Comparison of ENCODE assay signal across 1 cellular context in the genomic region with DNA sequence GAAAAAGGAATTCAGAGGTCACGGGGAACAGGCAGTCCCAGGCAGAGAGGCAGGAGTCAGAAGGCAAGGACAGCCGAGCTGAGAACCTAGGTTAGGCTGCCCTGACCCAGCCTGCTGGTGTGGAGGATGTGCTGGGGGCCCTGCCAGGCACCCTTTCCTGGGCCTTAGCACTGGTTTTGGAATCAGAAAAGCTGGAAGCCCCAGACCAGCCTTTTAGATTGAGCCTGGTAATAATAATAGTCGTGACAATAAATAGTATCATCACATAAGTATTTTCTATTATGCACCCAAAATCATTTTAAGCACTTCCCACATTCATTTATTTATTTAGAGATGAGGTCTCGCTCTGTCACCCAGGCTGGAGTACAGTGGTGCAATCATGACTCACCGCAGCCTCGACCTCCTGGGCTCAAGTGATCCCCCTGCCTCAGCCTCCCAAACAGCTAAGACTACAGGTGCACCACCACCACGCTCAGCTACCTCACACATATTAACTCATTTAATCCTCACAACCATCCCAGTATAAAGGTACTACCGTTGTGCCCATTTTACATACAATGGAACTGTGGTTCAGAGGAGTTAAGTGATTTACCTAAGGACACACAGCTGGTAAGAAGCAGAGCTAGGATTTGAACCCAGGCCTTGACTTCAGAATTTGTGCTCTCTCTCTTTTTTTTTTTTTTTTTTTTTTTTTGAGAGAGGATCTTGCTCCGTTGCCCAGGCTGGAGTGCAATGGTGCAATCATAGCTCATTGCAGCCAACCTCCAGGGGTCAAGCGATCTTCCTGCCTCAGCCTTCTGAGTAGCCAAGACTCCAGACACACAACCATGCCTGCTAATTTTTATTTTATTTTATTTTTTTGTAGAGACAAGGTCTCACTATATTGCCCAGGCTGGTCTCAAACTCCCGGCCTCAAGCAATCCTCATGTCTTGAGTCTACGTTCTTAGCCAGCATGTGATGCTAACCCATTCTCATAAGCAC.
TF ChIP-seq lines count a peak whose summit lies in the region.

No MANE protein-coding gene starts in this region.

TF ChIP-seq in HepG2, 621 proteins besides CTCF, POLR2A, EP300 and RAD21 (continued from another document):
- TF ChIP-seq, protein P1, sequence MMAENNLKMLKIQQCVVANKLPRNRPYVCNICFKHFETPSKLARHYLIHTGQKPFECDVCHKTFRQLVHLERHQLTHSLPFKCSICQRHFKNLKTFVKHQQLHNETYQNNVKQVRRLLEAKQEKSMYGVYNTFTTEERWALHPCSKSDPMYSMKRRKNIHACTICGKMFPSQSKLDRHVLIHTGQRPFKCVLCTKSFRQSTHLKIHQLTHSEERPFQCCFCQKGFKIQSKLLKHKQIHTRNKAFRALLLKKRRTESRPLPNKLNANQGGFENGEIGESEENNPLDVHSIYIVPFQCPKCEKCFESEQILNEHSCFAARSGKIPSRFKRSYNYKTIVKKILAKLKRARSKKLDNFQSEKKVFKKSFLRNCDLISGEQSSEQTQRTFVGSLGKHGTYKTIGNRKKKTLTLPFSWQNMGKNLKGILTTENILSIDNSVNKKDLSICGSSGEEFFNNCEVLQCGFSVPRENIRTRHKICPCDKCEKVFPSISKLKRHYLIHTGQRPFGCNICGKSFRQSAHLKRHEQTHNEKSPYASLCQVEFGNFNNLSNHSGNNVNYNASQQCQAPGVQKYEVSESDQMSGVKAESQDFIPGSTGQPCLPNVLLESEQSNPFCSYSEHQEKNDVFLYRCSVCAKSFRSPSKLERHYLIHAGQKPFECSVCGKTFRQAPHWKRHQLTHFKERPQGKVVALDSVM (CRISPR knock-in tag; IDR thresholded peaks at IDR 0.05): peak; percentile 54; the same call in 1 of the 2 replicates
- TF ChIP-seq ZNF550 (CRISPR knock-in tag; IDR thresholded peaks at IDR 0.05; ENCODE audit: borderline replicate concordance) (no peak), HHEX (CRISPR knock-in tag; IDR thresholded peaks at IDR 0.05) (no peak), RCOR2 (CRISPR knock-in tag; IDR thresholded peaks at IDR 0.05) (peak; percentile 11; the same call in 1 of the 2 replicates), ADNP (CRISPR knock-in tag; IDR thresholded peaks at IDR 0.05) (0 out of 2 replicates have a peak, but pooled peaks have one; percentile 9), ZNF841 (CRISPR knock-in tag; IDR thresholded peaks at IDR 0.05; ENCODE audit: borderline replicate concordance) (no peak), SOX13 (IDR thresholded peaks at IDR 0.05) (no peak), SOX13 (CRISPR knock-in tag; conservative IDR thresholded peaks at IDR 0.05 in 1 of 2, IDR thresholded peaks at IDR 0.05 in 1 of 2) (no peak), ZMYM3 (CRISPR knock-in tag; IDR thresholded peaks at IDR 0.05) (peak; percentile 76), ATF7-NPFF (CRISPR knock-in tag; IDR thresholded peaks at IDR 0.05; ENCODE audit: low read depth) (no peak), POGZ (CRISPR knock-in tag; IDR thresholded peaks at IDR 0.05) (0 out of 2 replicates have a peak, but pooled peaks have one; percentile 27), ZNF598 (CRISPR knock-in tag; IDR thresholded peaks at IDR 0.05; ENCODE audit: borderline replicate concordance) (peak; percentile 1; the same call in 1 of the 2 replicates), SIN3B (IDR thresholded peaks at IDR 0.05; ENCODE audit: low read length) (no peak), HCFC1 (IDR thresholded peaks at IDR 0.05; ENCODE audit: low read depth, low read length) (no peak), ZNF629 (CRISPR knock-in tag; conservative IDR thresholded peaks at IDR 0.05) (peak; percentile 61; the same call in 1 of the 2 replicates), ZNF703 (CRISPR knock-in tag; IDR thresholded peaks at IDR 0.05; ENCODE audit: borderline replicate concordance) (0 out of 2 replicates have a peak, but pooled peaks have one; percentile 27), ELF1 (CRISPR knock-in tag; IDR thresholded peaks at IDR 0.05) (no peak), SP140L (CRISPR knock-in tag; IDR thresholded peaks at IDR 0.05; ENCODE audit: borderline replicate concordance) (no peak), ZNF713 (CRISPR knock-in tag; IDR thresholded peaks at IDR 0.05) (no peak), SNRNP70 (IDR thresholded peaks at IDR 0.05; ENCODE audit: low read depth, low read length) (no peak), FOSL2 (CRISPR knock-in tag; IDR thresholded peaks at IDR 0.05) (peak; percentile 90), ZNF768 (CRISPR knock-in tag; IDR thresholded peaks at IDR 0.05) (peak; percentile 90), NCOA2 (CRISPR knock-in tag; IDR thresholded peaks at IDR 0.05) (no peak), SNAPC2 (CRISPR knock-in tag; IDR thresholded peaks at IDR 0.05) (no peak), KDM1A (CRISPR knock-in tag; IDR thresholded peaks at IDR 0.05) (0 out of 2 replicates have a peak, but pooled peaks have one; percentile 12), ZC3H4 (CRISPR knock-in tag; IDR thresholded peaks at IDR 0.05; ENCODE audit: borderline replicate concordance) (0 out of 2 replicates have a peak, but pooled peaks have one; percentile 8), ZNF460 (CRISPR knock-in tag; IDR thresholded peaks at IDR 0.05; ENCODE audit: borderline replicate concordance) (peak; percentile 20; the same call in 1 of the 2 replicates), NFE2 (CRISPR knock-in tag; IDR thresholded peaks at IDR 0.05) (no peak), JUND (CRISPR knock-in tag; IDR thresholded peaks at IDR 0.05) (no peak), ZNF253 (CRISPR knock-in tag; IDR thresholded peaks at IDR 0.05; ENCODE audit: borderline replicate concordance) (0 out of 2 replicates have a peak, but pooled peaks have one; percentile 4), DNMT1 (CRISPR knock-in tag; IDR thresholded peaks at IDR 0.05) (0 out of 2 replicates have a peak, but pooled peaks have one; percentile 13), RARG (CRISPR knock-in tag; IDR thresholded peaks at IDR 0.05; ENCODE audit: low read depth) (no peak), CBFB (CRISPR knock-in tag; IDR thresholded peaks at IDR 0.05) (0 out of 2 replicates have a peak, but pooled peaks have one; percentile 41), SAP130 (CRISPR knock-in tag; IDR thresholded peaks at IDR 0.05; ENCODE audit: low read depth) (0 out of 2 replicates have a peak, but pooled peaks have one; percentile 11), CEBPB (IDR thresholded peaks at IDR 0.05; ENCODE audit: borderline replicate concordance, low read depth, low read length) (peak; percentile 53; the same call in 1 of the 2 replicates), FLYWCH1 (CRISPR knock-in tag; IDR thresholded peaks at IDR 0.05) (no peak), ZNF121 (CRISPR knock-in tag; IDR thresholded peaks at IDR 0.05) (peak; percentile 74), ETV6 (CRISPR knock-in tag; conservative IDR thresholded peaks at IDR 0.05) (0 out of 2 replicates have a peak, but pooled peaks have one; percentile 57), KDM2A (CRISPR knock-in tag; IDR thresholded peaks at IDR 0.05; ENCODE audit: borderline replicate concordance, low read depth) (no peak)
- TF ChIP-seq, protein P2, sequence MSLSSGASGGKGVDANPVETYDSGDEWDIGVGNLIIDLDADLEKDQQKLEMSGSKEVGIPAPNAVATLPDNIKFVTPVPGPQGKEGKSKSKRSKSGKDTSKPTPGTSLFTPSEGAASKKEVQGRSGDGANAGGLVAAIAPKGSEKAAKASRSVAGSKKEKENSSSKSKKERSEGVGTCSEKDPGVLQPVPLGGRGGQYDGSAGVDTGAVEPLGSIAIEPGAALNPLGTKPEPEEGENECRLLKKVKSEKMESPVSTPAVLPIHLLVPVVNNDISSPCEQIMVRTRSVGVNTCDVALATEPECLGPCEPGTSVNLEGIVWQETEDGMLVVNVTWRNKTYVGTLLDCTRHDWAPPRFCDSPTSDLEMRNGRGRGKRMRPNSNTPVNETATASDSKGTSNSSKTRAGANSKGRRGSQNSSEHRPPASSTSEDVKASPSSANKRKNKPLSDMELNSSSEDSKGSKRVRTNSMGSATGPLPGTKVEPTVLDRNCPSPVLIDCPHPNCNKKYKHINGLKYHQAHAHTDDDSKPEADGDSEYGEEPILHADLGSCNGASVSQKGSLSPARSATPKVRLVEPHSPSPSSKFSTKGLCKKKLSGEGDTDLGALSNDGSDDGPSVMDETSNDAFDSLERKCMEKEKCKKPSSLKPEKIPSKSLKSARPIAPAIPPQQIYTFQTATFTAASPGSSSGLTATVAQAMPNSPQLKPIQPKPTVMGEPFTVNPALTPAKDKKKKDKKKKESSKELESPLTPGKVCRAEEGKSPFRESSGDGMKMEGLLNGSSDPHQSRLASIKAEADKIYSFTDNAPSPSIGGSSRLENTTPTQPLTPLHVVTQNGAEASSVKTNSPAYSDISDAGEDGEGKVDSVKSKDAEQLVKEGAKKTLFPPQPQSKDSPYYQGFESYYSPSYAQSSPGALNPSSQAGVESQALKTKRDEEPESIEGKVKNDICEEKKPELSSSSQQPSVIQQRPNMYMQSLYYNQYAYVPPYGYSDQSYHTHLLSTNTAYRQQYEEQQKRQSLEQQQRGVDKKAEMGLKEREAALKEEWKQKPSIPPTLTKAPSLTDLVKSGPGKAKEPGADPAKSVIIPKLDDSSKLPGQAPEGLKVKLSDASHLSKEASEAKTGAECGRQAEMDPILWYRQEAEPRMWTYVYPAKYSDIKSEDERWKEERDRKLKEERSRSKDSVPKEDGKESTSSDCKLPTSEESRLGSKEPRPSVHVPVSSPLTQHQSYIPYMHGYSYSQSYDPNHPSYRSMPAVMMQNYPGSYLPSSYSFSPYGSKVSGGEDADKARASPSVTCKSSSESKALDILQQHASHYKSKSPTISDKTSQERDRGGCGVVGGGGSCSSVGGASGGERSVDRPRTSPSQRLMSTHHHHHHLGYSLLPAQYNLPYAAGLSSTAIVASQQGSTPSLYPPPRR (CRISPR knock-in tag; IDR thresholded peaks at IDR 0.05; ENCODE audit: borderline replicate concordance): 0 out of 2 replicates have a peak, but pooled peaks have one; percentile 28
- TF ChIP-seq, protein P3, sequence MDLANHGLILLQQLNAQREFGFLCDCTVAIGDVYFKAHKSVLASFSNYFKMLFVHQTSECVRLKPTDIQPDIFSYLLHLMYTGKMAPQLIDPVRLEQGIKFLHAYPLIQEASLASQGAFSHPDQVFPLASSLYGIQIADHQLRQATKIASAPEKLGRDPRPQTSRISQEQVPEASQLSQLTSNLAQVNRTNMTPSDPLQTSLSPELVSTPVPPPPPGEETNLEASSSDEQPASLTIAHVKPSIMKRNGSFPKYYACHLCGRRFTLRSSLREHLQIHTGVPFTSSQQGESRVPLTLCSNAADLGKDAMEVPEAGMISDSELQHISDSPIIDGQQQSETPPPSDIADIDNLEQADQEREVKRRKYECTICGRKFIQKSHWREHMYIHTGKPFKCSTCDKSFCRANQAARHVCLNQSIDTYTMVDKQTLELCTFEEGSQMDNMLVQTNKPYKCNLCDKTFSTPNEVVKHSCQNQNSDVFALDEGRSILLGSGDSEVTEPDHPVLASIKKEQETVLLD (CRISPR knock-in tag; IDR thresholded peaks at IDR 0.05; ENCODE audit: low read depth): no peak
- TF ChIP-seq, protein P4, sequence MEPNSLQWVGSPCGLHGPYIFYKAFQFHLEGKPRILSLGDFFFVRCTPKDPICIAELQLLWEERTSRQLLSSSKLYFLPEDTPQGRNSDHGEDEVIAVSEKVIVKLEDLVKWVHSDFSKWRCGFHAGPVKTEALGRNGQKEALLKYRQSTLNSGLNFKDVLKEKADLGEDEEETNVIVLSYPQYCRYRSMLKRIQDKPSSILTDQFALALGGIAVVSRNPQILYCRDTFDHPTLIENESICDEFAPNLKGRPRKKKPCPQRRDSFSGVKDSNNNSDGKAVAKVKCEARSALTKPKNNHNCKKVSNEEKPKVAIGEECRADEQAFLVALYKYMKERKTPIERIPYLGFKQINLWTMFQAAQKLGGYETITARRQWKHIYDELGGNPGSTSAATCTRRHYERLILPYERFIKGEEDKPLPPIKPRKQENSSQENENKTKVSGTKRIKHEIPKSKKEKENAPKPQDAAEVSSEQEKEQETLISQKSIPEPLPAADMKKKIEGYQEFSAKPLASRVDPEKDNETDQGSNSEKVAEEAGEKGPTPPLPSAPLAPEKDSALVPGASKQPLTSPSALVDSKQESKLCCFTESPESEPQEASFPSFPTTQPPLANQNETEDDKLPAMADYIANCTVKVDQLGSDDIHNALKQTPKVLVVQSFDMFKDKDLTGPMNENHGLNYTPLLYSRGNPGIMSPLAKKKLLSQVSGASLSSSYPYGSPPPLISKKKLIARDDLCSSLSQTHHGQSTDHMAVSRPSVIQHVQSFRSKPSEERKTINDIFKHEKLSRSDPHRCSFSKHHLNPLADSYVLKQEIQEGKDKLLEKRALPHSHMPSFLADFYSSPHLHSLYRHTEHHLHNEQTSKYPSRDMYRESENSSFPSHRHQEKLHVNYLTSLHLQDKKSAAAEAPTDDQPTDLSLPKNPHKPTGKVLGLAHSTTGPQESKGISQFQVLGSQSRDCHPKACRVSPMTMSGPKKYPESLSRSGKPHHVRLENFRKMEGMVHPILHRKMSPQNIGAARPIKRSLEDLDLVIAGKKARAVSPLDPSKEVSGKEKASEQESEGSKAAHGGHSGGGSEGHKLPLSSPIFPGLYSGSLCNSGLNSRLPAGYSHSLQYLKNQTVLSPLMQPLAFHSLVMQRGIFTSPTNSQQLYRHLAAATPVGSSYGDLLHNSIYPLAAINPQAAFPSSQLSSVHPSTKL (CRISPR knock-in tag; IDR thresholded peaks at IDR 0.05): 0 out of 2 replicates have a peak, but pooled peaks have one; percentile 28
- TF ChIP-seq, protein P5, sequence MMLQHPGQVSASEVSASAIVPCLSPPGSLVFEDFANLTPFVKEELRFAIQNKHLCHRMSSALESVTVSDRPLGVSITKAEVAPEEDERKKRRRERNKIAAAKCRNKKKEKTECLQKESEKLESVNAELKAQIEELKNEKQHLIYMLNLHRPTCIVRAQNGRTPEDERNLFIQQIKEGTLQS (CRISPR knock-in tag; IDR thresholded peaks at IDR 0.05): peak; percentile 55; the same call in 1 of the 2 replicates
- TF ChIP-seq, protein P6, sequence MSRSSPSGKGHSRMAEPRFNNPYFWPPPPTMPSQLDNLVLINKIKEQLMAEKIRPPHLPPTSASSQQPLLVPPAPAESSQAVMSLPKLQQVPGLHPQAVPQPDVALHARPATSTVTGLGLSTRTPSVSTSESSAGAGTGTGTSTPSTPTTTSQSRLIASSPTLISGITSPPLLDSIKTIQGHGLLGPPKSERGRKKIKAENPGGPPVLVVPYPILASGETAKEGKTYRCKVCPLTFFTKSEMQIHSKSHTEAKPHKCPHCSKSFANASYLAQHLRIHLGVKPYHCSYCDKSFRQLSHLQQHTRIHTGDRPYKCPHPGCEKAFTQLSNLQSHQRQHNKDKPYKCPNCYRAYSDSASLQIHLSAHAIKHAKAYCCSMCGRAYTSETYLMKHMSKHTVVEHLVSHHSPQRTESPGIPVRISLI (CRISPR knock-in tag; IDR thresholded peaks at IDR 0.05; ENCODE audit: borderline replicate concordance): no peak
